11 cellular contexts compared by ENCODE assay signal in the genomic region with DNA sequence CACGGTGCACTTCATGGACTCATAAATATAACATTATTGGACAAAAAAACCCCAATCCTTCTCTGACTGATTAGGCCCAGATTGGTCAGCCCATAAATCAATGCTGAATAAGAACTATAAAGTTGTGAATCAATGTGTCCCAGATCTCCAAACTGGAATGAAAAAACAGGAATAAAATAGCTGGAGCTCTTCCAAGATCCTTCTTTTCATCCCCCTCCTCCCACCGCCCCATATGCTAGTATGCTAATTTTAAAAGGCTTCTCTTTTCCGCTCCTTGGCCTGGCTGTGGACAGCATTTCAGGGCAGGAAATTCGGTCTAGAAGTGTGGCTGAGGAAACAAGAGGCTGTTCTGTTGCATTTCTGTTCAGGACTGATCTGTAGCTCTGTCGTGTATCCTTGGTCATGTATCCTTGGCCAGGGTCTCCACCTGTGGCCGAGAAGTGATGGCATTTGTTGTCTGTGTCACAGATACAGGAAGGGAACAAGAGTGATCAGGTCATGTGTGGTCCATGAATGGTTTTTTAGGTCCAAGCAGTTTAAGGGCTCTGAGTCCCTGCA.
A peak's percentile ranks its signal among the peaks of the same experiment; 100 is the strongest.
DNase-seq lines count a peak whose midpoint lies in the region; ATAC-seq and TF ChIP-seq lines count a peak whose summit lies in the region.
"Had no signal": no experiment of that assay in that cellular context is flagged by ENCODE, and none has a peak within 500 bp of the region (broad histone marks: within the 10 kb centered on the region; RNA-seq: fewer than 3 reads in every experiment).

No MANE protein-coding gene starts in this region.

- H4K20me1 ChIP-seq in BLaER1: no peaks in the 10 kb centered on the region

- POLR2A ChIA-PET in HEK293 (lab: Yijun Ruan, JAX): interaction anchor here (0.7 kb wide), 1 partner anchor 107 kb away, joined by 4 read pairs; no protein-coding TSS in a partner anchor
- POLR2A ChIA-PET in naive thymus-derived CD4-positive, alpha-beta T cell (lab: Charles Lee): interaction anchor here (0.6 to 2.0 kb wide), 4 partner anchors 10 to 300 kb away, joined by 3 to 8 read pairs (median 3); a partner anchor contains a TSS

- peak overlapping the region; percentile 13 for H3K4me3 Mint-ChIP-seq in activated naive CD8-positive, alpha-beta T cell treated with anti-CD3 and anti-CD28 coated beads for 36 hours
- peak overlapping the region; percentile 1 to 84 (median 77) for H3K4me3 Mint-ChIP-seq in naive thymus-derived CD4-positive, alpha-beta T cell

- H3K4me2 ChIP-seq in BLaER1: peak overlapping the region; percentile 88

- no peak for ATAC-seq in naive thymus-derived CD4-positive, alpha-beta T cell
- no peak for ATAC-seq in mucosa of descending colon
- ATAC-seq: HCT116 had no signal

- H3K4me1 Mint-ChIP-seq in activated naive CD8-positive, alpha-beta T cell treated with anti-CD3 and anti-CD28 coated beads for 36 hours: peaks cover 32% of the 10 kb centered on the region
- peaks cover 17 to 54% (median 43%) of the 10 kb centered on the region in 7 donors for H3K4me1 Mint-ChIP-seq in naive thymus-derived CD4-positive, alpha-beta T cell

- H3K27me3 ChIP-seq in BLaER1 (no peaks in the 10 kb centered on the region), H7 (ENCODE audit: control insufficient read depth, insufficient read depth, low read length) (no peaks in the 10 kb centered on the region)
- H3K27me3 ChIP-seq in naive thymus-derived CD4-positive, alpha-beta T cell (ENCODE audit: control insufficient read depth in 2 of 2, insufficient read depth in 2 of 2, low read length in 2 of 2): no peaks in the 10 kb centered on the region

- no peaks in the 10 kb centered on the region for H3K36me3 ChIP-seq in BLaER1
- no peaks in the 10 kb centered on the region for H3K36me3 ChIP-seq in HEK293 (ENCODE audit: control insufficient read depth in 2 of 2, insufficient read depth in 1 of 2, low read length in 2 of 2)
- no peaks in the 10 kb centered on the region for H3K36me3 ChIP-seq in naive thymus-derived CD4-positive, alpha-beta T cell (ENCODE audit: control insufficient read depth in 2 of 3, insufficient read depth in 3 of 3, low read length in 3 of 3)
- H3K36me3 ChIP-seq in mucosa of descending colon (ENCODE audit: low read depth): no peaks in the 10 kb centered on the region
- H3K36me3 ChIP-seq in H7 (replicated peaks; ENCODE audit: control insufficient read depth, insufficient read depth, low read length): no peaks in the 10 kb centered on the region

- H3K4me1 ChIP-seq in BLaER1 (peaks cover 57% of the 10 kb centered on the region), HEK293 (ENCODE audit: control insufficient read depth, insufficient read depth, low read length) (no peaks in the 10 kb centered on the region; the same call in 1 of the 2 replicates), mucosa of descending colon (ENCODE audit: low read depth) (peaks cover 7% of the 10 kb centered on the region)
- peaks cover 12 to 27% of the 10 kb centered on the region in 2 donors for H3K4me1 ChIP-seq in naive thymus-derived CD4-positive, alpha-beta T cell (ENCODE audit: control insufficient read depth in 2 of 2, insufficient read depth in 2 of 2, low read length in 2 of 2)

- no peak for DNase-seq in activated naive CD8-positive, alpha-beta T cell treated with anti-CD3 and anti-CD28 coated beads for 36 hours
- no peak for DNase-seq in naive thymus-derived CD4-positive, alpha-beta T cell
- no peak for DNase-seq in NAMALWA (ENCODE audit: low spot score)
- DNase-seq in mucosa of descending colon: no peak
- DNase-seq in H7: no peak
- no peak for DNase-seq in RKO (ENCODE audit: low spot score)
- DNase-seq: NCI-H2081 treated with DMSO at 0.1 percent for 48 hours had no signal

- CTCF ChIA-PET in HEK293 (lab: Yijun Ruan, JAX): interaction anchor here (0.6 kb wide), 1 partner anchor 1244 kb away, joined by 3 read pairs; no protein-coding TSS in a partner anchor
- CTCF ChIA-PET in naive thymus-derived CD4-positive, alpha-beta T cell (lab: Charles Lee): interaction anchor here (1.0 kb wide), 1 partner anchor 37 kb away, joined by 4 read pairs; no protein-coding TSS in a partner anchor

- H3K9me3 ChIP-seq in BLaER1 (peaks cover 32% of the 10 kb centered on the region), HEK293 (ENCODE audit: control insufficient read depth, insufficient read depth, low read depth, low read length) (no peaks in the 10 kb centered on the region; the same call in 1 of the 2 replicates), mucosa of descending colon (no peaks in the 10 kb centered on the region)
- no peaks in the 10 kb centered on the region for H3K9me3 ChIP-seq in naive thymus-derived CD4-positive, alpha-beta T cell (ENCODE audit: control insufficient read depth in 2 of 3, low read length in 3 of 3)

- H3K9ac ChIP-seq in BLaER1: peak overlapping the region; percentile 13; the same call in 1 of the 2 replicates

- TF ChIP-seq CTCF in HEK293 (tag by site-specific recombination; IDR thresholded peaks at IDR 0.05): no peak
- TF ChIP-seq CTCF in mucosa of descending colon (IDR thresholded peaks at IDR 0.05): no peak

- H3K27ac Mint-ChIP-seq in activated naive CD8-positive, alpha-beta T cell treated with anti-CD3 and anti-CD28 coated beads for 36 hours: no peak overlapping the region
- peak overlapping the region in 7 of 9 donors; percentile 63 to 92 (median 85) for H3K27ac Mint-ChIP-seq in naive thymus-derived CD4-positive, alpha-beta T cell

- no peaks in the 10 kb centered on the region for H3K27me3 Mint-ChIP-seq in activated naive CD8-positive, alpha-beta T cell treated with anti-CD3 and anti-CD28 coated beads for 36 hours
- no peaks in the 10 kb centered on the region for H3K27me3 Mint-ChIP-seq in naive thymus-derived CD4-positive, alpha-beta T cell

- H3K36me3 Mint-ChIP-seq in activated naive CD8-positive, alpha-beta T cell treated with anti-CD3 and anti-CD28 coated beads for 36 hours: peaks cover 4% of the 10 kb centered on the region
- peaks cover 0 to 18% (median 5%) of the 10 kb centered on the region in 5 donors for H3K36me3 Mint-ChIP-seq in naive thymus-derived CD4-positive, alpha-beta T cell

- intact Hi-C loops in naive thymus-derived CD4-positive, alpha-beta T cell (cut with micrococcal nuclease): no loop called here
- intact Hi-C loops in mucosa of descending colon (cut with DNase I, micrococcal nuclease): no loop called here

- H3K4me3 ChIP-seq in BLaER1 (peak overlapping the region; percentile 9; the same call in 1 of the 2 replicates), HEK293 (ENCODE audit: low read depth, low read length) (no peak overlapping the region), mucosa of descending colon (no peak overlapping the region), H7 (ENCODE audit: insufficient read depth, low read depth, low read length) (no peak overlapping the region)
- H3K4me3 ChIP-seq in naive thymus-derived CD4-positive, alpha-beta T cell (ENCODE audit: low read length): no peak overlapping the region
- H3K4me3 ChIP-seq: coronary artery had no signal

- H3K9me3 Mint-ChIP-seq in activated naive CD8-positive, alpha-beta T cell treated with anti-CD3 and anti-CD28 coated beads for 36 hours: peaks cover 18% of the 10 kb centered on the region
- H3K9me3 Mint-ChIP-seq in naive thymus-derived CD4-positive, alpha-beta T cell: peaks cover 6 to 33% (median 14%) of the 10 kb centered on the region in 11 donors

- H3K27ac ChIP-seq in BLaER1: peak overlapping the region; percentile 59
- no peak overlapping the region for H3K27ac ChIP-seq in HEK293 (ENCODE audit: extremely low read depth, low read depth, low read length)
- no peak overlapping the region for H3K27ac ChIP-seq in naive thymus-derived CD4-positive, alpha-beta T cell (ENCODE audit: low read depth, low read length)
- H3K27ac ChIP-seq: coronary artery had no signal

TF ChIP-seq in HEK293, 187 proteins besides CTCF, POLR2A, EP300 and RAD21:
- TF ChIP-seq ZNF777 (tag by site-specific recombination; IDR thresholded peaks at IDR 0.05; ENCODE audit: borderline replicate concordance): no peak
- TF ChIP-seq ZNF341 (tag by site-specific recombination; IDR thresholded peaks at IDR 0.05; ENCODE audit: low read depth): peak; percentile 20; the same call in 1 of the 2 replicates
